ENCODE assay signal across 14 cellular contexts in the genomic region with DNA sequence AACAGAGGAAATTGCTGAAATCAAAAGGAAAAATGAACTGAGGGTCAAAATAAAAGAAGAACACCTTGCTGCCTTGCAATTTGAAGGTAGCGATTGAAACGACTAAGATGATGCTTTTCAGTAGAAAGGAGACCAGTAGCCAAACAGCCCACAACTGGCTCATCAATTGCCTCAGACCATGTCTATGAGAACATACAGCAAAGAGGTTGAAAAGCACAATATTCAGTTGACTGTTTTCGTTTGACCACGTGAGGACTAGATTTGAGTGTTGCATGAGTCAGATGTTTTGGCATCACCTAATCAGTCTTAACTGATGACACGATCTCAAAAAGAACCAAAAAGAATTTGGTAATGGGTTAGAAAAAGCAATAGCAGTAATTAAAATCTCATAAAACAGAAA.
DNase-seq lines count a peak whose midpoint lies in the region; ATAC-seq and TF ChIP-seq lines count a peak whose summit lies in the region.
"Had no signal": no experiment of that assay in that cellular context is flagged by ENCODE, and none has a peak within 500 bp of the region (broad histone marks: within the 10 kb centered on the region; RNA-seq: fewer than 3 reads in every experiment).

No MANE protein-coding gene starts in this region.

- no peak overlapping the region for H3K27ac ChIP-seq in lower lobe of right lung
- H3K27ac ChIP-seq: tibial artery had no signal

- H3K9me3 Mint-ChIP-seq in activated CD8-positive, alpha-beta memory T cell treated with anti-CD3 and anti-CD28 coated beads, Interleukin-2, amount 10 ng/mL, durations not matched to agents 7 days and 5 days (ENCODE audit: low read depth) = peaks cover 3% of the 10 kb centered on the region
- peaks cover 0 to 15% of the 10 kb centered on the region in 2 donors for H3K9me3 Mint-ChIP-seq in activated naive CD4-positive, alpha-beta T cell treated with anti-CD3 and anti-CD28 coated beads, Interleukin-2, amount 50 U/mL, for 72 hours
- H3K9me3 Mint-ChIP-seq: brain, WTC11 had no signal

- H3K36me3 Mint-ChIP-seq in activated CD8-positive, alpha-beta memory T cell treated with anti-CD3 and anti-CD28 coated beads, Interleukin-2, amount 10 ng/mL, durations not matched to agents 7 days and 5 days = peaks cover 12% of the 10 kb centered on the region
- peaks cover 5 to 32% of the 10 kb centered on the region in 2 donors for H3K36me3 Mint-ChIP-seq in activated naive CD4-positive, alpha-beta T cell treated with anti-CD3 and anti-CD28 coated beads, Interleukin-2, amount 50 U/mL, for 72 hours
- H3K36me3 Mint-ChIP-seq: brain, WTC11 had no signal

- TF ChIP-seq CTCF in foreskin fibroblast (IDR thresholded peaks at IDR 0.05; ENCODE audit: low read depth, low read length) (no peak), lower lobe of right lung (IDR thresholded peaks at IDR 0.05) (no peak)

- peaks cover 50% of the 10 kb centered on the region for H3K4me1 Mint-ChIP-seq in activated CD8-positive, alpha-beta memory T cell treated with anti-CD3 and anti-CD28 coated beads, Interleukin-2, amount 10 ng/mL, durations not matched to agents 7 days and 5 days

- H3K4me3 ChIP-seq in foreskin fibroblast (ENCODE audit: low read depth in 1 of 2, low read length in 2 of 2) (no peak overlapping the region), lower lobe of right lung (no peak overlapping the region)
- H3K4me3 ChIP-seq: tibial artery had no signal

- peak; percentile 64 for DNase-seq in activated CD8-positive, alpha-beta memory T cell treated with anti-CD3 and anti-CD28 coated beads, Interleukin-2, amount 10 ng/mL, durations not matched to agents 7 days and 5 days
- no peak for DNase-seq in activated CD8-positive, alpha-beta memory T cell treated with anti-CD3 and anti-CD28 coated beads for 24 hours
- DNase-seq in HS-5 (ENCODE audit: low read depth) (peak; percentile 54), foreskin fibroblast (peak; percentile 67 to 72), cerebellar nuclear complex (lab: John Stamatoyannopoulos, UW) (no peak), lower lobe of right lung (no peak), retina (no peak)
- DNase-seq in activated naive CD4-positive, alpha-beta T cell treated with anti-CD3 and anti-CD28 coated beads, Interleukin-2, amount 50 U/mL, for 72 hours (ENCODE audit: low spot score in 2 of 2) = no peak
- DNase-seq: NCI-H187 treated with DMSO at 0.1 percent for 48 hours, NCI-H524 treated with DMSO at 0.1 percent for 48 hours, PC-3, tibial artery had no signal

- ATAC-seq in activated CD8-positive, alpha-beta memory T cell treated with anti-CD3 and anti-CD28 coated beads, Interleukin-2, amount 10 ng/mL, durations not matched to agents 7 days and 5 days = peak; percentile 85
- ATAC-seq in activated naive CD4-positive, alpha-beta T cell treated with anti-CD3 and anti-CD28 coated beads, Interleukin-2, amount 50 U/mL, for 72 hours = peak; percentile 84 to 94
- ATAC-seq in lower lobe of right lung = no peak
- ATAC-seq: PC-3, WTC11 had no signal

- H3K27me3 ChIP-seq in lower lobe of right lung (ENCODE audit: low read depth) = no peaks in the 10 kb centered on the region
- H3K27me3 ChIP-seq: tibial artery had no signal

- intact Hi-C loops in lower lobe of right lung (cut with DNase I) = no loop called here

- CTCF ChIA-PET in activated CD8-positive, alpha-beta memory T cell treated with anti-CD3 and anti-CD28 coated beads, Interleukin-2, amount 10 ng/mL, durations not matched to agents 7 days and 5 days (lab: Charles Lee) = interaction anchor here (1.5 kb wide), 1 partner anchor 151 kb away, joined by 3 read pairs; no protein-coding TSS in a partner anchor

- H3K27ac Mint-ChIP-seq in activated CD8-positive, alpha-beta memory T cell treated with anti-CD3 and anti-CD28 coated beads, Interleukin-2, amount 10 ng/mL, durations not matched to agents 7 days and 5 days = peak overlapping the region; percentile 80
- H3K27ac Mint-ChIP-seq in activated naive CD4-positive, alpha-beta T cell treated with anti-CD3 and anti-CD28 coated beads, Interleukin-2, amount 50 U/mL, for 72 hours = peak overlapping the region; percentile 31 to 79
- H3K27ac Mint-ChIP-seq: brain, WTC11 had no signal

- no peaks in the 10 kb centered on the region for H3K4me1 ChIP-seq in lower lobe of right lung
- H3K4me1 ChIP-seq: tibial artery had no signal

- H3K9me3 ChIP-seq in lower lobe of right lung = no peaks in the 10 kb centered on the region
- H3K9me3 ChIP-seq: tibial artery had no signal

- H3K27me3 Mint-ChIP-seq in activated CD8-positive, alpha-beta memory T cell treated with anti-CD3 and anti-CD28 coated beads, Interleukin-2, amount 10 ng/mL, durations not matched to agents 7 days and 5 days = no peaks in the 10 kb centered on the region

- H3K36me3 ChIP-seq in lower lobe of right lung = no peaks in the 10 kb centered on the region
- H3K36me3 ChIP-seq: tibial artery had no signal

- peak overlapping the region; percentile 22 for H3K4me3 Mint-ChIP-seq in activated CD8-positive, alpha-beta memory T cell treated with anti-CD3 and anti-CD28 coated beads, Interleukin-2, amount 10 ng/mL, durations not matched to agents 7 days and 5 days
- H3K4me3 Mint-ChIP-seq: brain, WTC11 had no signal

Comparison
In these comparisons a context has a peak if more than half of its experiments do, and no peak if none do; other contexts are left out.
1. DNase-seq: peak in activated CD8-positive, alpha-beta memory T cell treated with anti-CD3 and anti-CD28 coated beads, Interleukin-2, amount 10 ng/mL, durations not matched to agents 7 days and 5 days (single experiment), HS-5 (single experiment) and foreskin fibroblast (2 of 2); none in activated CD8-positive, alpha-beta memory T cell treated with anti-CD3 and anti-CD28 coated beads for 24 hours (single experiment), activated naive CD4-positive, alpha-beta T cell treated with anti-CD3 and anti-CD28 coated beads, Interleukin-2, amount 50 U/mL, for 72 hours (0 of 2), cerebellar nuclear complex (0 of 2), lower lobe of right lung (single experiment) and retina (single experiment).
2. ATAC-seq: peak in activated CD8-positive, alpha-beta memory T cell treated with anti-CD3 and anti-CD28 coated beads, Interleukin-2, amount 10 ng/mL, durations not matched to agents 7 days and 5 days (single experiment) and activated naive CD4-positive, alpha-beta T cell treated with anti-CD3 and anti-CD28 coated beads, Interleukin-2, amount 50 U/mL, for 72 hours (2 of 2); none in lower lobe of right lung (0 of 2).